Comparison of ENCODE assay signal across 1 cellular context in genomic region chr7:100693312-100694195, GRCh38.
TF ChIP-seq lines count a peak whose summit lies in the region.

No MANE protein-coding gene starts in this region.

TF ChIP-seq in K562, 482 proteins besides CTCF, POLR2A, EP300 and RAD21 (continues in another document):
- no peak for TF ChIP-seq EP400 (IDR thresholded peaks at IDR 0.05)
- TF ChIP-seq RAD51 (IDR thresholded peaks at IDR 0.05; ENCODE audit: borderline replicate concordance, low read depth), result no peak
- TF ChIP-seq, protein P1, sequence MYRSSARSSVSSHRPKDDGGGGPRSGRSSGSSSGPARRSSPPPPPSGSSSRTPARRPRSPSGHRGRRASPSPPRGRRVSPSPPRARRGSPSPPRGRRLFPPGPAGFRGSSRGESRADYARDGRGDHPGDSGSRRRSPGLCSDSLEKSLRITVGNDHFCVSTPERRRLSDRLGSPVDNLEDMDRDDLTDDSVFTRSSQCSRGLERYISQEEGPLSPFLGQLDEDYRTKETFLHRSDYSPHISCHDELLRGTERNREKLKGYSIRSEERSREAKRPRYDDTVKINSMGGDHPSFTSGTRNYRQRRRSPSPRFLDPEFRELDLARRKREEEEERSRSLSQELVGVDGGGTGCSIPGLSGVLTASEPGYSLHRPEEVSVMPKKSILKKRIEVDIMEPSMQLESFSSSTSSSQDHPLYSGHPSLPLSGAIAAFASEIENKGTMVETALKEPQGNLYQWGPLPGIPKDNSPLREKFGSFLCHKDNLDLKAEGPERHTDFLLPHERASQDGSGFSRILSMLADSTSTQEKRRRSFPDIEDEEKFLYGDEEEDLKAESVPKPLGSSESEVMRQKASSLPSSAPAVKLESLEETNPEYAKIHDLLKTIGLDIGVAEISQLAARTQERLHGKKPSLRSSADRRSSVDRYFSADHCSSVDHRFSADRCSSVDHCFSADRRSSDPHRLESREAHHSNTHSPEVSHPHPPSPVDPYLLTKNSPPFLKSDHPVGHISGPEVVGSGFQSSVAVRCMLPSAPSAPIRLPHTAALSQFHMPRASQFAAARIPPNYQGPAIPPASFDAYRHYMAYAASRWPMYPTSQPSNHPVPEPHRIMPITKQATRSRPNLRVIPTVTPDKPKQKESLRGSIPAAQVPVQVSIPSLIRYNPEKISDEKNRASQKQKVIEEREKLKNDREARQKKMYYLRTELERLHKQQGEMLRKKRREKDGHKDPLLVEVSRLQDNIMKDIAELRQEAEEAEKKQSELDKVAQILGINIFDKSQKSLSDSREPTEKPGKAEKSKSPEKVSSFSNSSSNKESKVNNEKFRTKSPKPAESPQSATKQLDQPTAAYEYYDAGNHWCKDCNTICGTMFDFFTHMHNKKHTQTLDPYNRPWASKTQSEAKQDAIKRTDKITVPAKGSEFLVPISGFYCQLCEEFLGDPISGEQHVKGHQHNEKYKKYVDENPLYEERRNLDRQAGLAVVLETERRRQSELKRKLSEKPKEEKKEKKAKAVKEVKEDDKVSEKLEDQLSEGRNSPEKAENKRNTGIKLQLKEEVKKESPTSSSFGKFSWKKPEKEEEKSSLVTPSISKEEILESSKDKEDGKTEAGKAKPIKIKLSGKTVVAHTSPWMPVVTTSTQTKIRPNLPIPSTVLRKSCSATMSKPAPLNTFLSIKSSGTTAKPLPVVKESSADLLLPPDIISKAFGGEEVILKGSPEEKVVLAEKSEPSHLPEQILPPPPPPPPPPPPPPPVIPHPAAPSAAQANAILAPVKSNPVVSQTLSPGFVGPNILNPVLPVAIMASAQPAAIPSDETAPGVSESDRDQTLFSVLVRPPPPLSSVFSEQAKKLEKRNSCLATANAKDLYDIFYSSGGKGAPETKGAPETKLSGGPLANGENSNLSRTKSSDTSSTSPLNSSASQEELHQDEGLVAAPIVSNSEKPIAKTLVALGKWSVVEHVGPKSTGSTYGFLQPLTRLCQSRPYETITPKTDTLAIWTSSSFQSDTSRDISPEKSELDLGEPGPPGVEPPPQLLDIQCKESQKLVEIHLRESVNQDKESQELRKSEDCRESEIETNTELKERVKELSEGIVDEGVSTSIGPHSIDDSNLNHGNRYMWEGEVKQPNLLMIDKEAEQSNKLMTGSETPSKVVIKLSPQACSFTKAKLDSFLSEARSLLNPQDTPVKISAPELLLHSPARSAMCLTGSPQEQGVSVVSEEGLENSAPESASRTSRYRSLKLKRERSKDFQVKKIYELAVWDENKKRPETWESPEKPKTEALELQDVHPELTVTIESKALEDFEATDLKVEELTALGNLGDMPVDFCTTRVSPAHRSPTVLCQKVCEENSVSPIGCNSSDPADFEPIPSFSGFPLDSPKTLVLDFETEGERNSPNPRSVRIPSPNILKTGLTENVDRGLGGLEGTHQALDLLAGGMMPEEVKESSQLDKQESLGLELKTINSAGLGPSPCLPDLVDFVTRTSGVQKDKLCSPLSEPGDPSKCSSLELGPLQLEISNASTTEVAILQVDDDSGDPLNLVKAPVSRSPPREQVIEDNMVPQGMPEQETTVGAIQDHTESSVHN (IDR thresholded peaks at IDR 0.05; ENCODE audit: borderline replicate concordance in 1 of 2, low read depth in 1 of 2), result no peak
- TF ChIP-seq ZNF197 (CRISPR knock-in tag; IDR thresholded peaks at IDR 0.05; ENCODE audit: low read depth), result no peak
- TF ChIP-seq, protein P2, sequence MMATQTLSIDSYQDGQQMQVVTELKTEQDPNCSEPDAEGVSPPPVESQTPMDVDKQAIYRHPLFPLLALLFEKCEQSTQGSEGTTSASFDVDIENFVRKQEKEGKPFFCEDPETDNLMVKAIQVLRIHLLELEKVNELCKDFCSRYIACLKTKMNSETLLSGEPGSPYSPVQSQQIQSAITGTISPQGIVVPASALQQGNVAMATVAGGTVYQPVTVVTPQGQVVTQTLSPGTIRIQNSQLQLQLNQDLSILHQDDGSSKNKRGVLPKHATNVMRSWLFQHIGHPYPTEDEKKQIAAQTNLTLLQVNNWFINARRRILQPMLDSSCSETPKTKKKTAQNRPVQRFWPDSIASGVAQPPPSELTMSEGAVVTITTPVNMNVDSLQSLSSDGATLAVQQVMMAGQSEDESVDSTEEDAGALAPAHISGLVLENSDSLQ (IDR thresholded peaks at IDR 0.05), result no peak
- no peak for TF ChIP-seq KLF6 (CRISPR knock-in tag; IDR thresholded peaks at IDR 0.05; ENCODE audit: borderline replicate concordance)
- TF ChIP-seq FUS (optimal IDR thresholded peaks at IDR 0.05; ENCODE audit: low read depth, low read length), result peak; percentile 51
- TF ChIP-seq EHMT2 (IDR thresholded peaks at IDR 0.05), result no peak
- TF ChIP-seq MCM3 (IDR thresholded peaks at IDR 0.05), result no peak
- TF ChIP-seq TFE3 (CRISPR knock-in tag; IDR thresholded peaks at IDR 0.05), result no peak
- no peak for TF ChIP-seq HCFC1 (IDR thresholded peaks at IDR 0.05; ENCODE audit: low read depth, low read length)
- peak; percentile 75 for TF ChIP-seq RBFOX2 (IDR thresholded peaks at IDR 0.05; ENCODE audit: low read depth, low read length)
- no peak for TF ChIP-seq PCBP2 (IDR thresholded peaks at IDR 0.05; ENCODE audit: low read depth, low read length, poor library complexity, severe bottlenecking)
- TF ChIP-seq IFI16 (CRISPR knock-in tag; IDR thresholded peaks at IDR 0.05), result no peak
- peak; percentile 64 for TF ChIP-seq RBBP5 (IDR thresholded peaks at IDR 0.05; ENCODE audit: borderline replicate concordance, insufficient read depth, low read length, poor library complexity, severe bottlenecking)
- TF ChIP-seq NCOR1 (IDR thresholded peaks at IDR 0.05), result no peak
- no peak for TF ChIP-seq ZNF23 (CRISPR knock-in tag; IDR thresholded peaks at IDR 0.05)
- TF ChIP-seq CBFB (CRISPR knock-in tag; IDR thresholded peaks at IDR 0.05), result no peak
- no peak for TF ChIP-seq ZNF324 (CRISPR knock-in tag; IDR thresholded peaks at IDR 0.05)
- peak; percentile 67; the same call in 1 of the 2 replicates for TF ChIP-seq GATAD2B (IDR thresholded peaks at IDR 0.05; ENCODE audit: borderline replicate concordance)
- 0 out of 2 replicates have a peak, but pooled peaks have one; percentile 64 for TF ChIP-seq KAT7 (CRISPR knock-in tag; IDR thresholded peaks at IDR 0.05; ENCODE audit: borderline replicate concordance)
- no peak for TF ChIP-seq E4F1 (CRISPR knock-in tag; IDR thresholded peaks at IDR 0.05; ENCODE audit: borderline replicate concordance)
- no peak for TF ChIP-seq CCAR2 (IDR thresholded peaks at IDR 0.05; ENCODE audit: low read depth, low read length)
- TF ChIP-seq, protein P3, sequence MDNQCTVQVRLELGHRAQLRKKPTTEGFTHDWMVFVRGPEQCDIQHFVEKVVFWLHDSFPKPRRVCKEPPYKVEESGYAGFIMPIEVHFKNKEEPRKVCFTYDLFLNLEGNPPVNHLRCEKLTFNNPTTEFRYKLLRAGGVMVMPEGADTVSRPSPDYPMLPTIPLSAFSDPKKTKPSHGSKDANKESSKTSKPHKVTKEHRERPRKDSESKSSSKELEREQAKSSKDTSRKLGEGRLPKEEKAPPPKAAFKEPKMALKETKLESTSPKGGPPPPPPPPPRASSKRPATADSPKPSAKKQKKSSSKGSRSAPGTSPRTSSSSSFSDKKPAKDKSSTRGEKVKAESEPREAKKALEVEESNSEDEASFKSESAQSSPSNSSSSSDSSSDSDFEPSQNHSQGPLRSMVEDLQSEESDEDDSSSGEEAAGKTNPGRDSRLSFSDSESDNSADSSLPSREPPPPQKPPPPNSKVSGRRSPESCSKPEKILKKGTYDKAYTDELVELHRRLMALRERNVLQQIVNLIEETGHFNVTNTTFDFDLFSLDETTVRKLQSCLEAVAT (IDR thresholded peaks at IDR 0.05), result 0 out of 4 replicates have a peak, but pooled peaks of 1 of the 2 experiments have one; percentile 14
- TF ChIP-seq ZBTB26 (CRISPR knock-in tag; IDR thresholded peaks at IDR 0.05), result no peak
- TF ChIP-seq TAF1 (IDR thresholded peaks at IDR 0.05; ENCODE audit: control insufficient read depth, extremely low read depth, insufficient read depth, low read length, severe bottlenecking), result peak; percentile 29
- no peak for TF ChIP-seq ZNF830 (CRISPR knock-in tag; IDR thresholded peaks at IDR 0.05)
- TF ChIP-seq, protein P4, sequence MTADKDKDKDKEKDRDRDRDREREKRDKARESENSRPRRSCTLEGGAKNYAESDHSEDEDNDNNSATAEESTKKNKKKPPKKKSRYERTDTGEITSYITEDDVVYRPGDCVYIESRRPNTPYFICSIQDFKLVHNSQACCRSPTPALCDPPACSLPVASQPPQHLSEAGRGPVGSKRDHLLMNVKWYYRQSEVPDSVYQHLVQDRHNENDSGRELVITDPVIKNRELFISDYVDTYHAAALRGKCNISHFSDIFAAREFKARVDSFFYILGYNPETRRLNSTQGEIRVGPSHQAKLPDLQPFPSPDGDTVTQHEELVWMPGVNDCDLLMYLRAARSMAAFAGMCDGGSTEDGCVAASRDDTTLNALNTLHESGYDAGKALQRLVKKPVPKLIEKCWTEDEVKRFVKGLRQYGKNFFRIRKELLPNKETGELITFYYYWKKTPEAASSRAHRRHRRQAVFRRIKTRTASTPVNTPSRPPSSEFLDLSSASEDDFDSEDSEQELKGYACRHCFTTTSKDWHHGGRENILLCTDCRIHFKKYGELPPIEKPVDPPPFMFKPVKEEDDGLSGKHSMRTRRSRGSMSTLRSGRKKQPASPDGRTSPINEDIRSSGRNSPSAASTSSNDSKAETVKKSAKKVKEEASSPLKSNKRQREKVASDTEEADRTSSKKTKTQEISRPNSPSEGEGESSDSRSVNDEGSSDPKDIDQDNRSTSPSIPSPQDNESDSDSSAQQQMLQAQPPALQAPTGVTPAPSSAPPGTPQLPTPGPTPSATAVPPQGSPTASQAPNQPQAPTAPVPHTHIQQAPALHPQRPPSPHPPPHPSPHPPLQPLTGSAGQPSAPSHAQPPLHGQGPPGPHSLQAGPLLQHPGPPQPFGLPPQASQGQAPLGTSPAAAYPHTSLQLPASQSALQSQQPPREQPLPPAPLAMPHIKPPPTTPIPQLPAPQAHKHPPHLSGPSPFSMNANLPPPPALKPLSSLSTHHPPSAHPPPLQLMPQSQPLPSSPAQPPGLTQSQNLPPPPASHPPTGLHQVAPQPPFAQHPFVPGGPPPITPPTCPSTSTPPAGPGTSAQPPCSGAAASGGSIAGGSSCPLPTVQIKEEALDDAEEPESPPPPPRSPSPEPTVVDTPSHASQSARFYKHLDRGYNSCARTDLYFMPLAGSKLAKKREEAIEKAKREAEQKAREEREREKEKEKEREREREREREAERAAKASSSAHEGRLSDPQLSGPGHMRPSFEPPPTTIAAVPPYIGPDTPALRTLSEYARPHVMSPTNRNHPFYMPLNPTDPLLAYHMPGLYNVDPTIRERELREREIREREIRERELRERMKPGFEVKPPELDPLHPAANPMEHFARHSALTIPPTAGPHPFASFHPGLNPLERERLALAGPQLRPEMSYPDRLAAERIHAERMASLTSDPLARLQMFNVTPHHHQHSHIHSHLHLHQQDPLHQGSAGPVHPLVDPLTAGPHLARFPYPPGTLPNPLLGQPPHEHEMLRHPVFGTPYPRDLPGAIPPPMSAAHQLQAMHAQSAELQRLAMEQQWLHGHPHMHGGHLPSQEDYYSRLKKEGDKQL (CRISPR knock-in tag; IDR thresholded peaks at IDR 0.05; ENCODE audit: borderline replicate concordance), result 0 out of 2 replicates have a peak, but pooled peaks have one; percentile 56
- TF ChIP-seq POLR3G (IDR thresholded peaks at IDR 0.05; ENCODE audit: extremely low read depth, insufficient read length, insufficient replicate concordance), result no peak
- no peak for TF ChIP-seq CREBBP (IDR thresholded peaks at IDR 0.05; ENCODE audit: low read depth, low read length)
- no peak for TF ChIP-seq HDGF (IDR thresholded peaks at IDR 0.05)
- TF ChIP-seq EGR1 (conservative IDR thresholded peaks at IDR 0.05), result peak; percentile 67
- TF ChIP-seq GABPB1 (CRISPR knock-in tag; IDR thresholded peaks at IDR 0.05), result no peak
- TF ChIP-seq TFAP4 (CRISPR knock-in tag; IDR thresholded peaks at IDR 0.05; ENCODE audit: borderline replicate concordance), result 0 out of 2 replicates have a peak, but pooled peaks have one; percentile 16
- TF ChIP-seq NR1H2 (CRISPR knock-in tag; IDR thresholded peaks at IDR 0.05), result no peak
- TF ChIP-seq L3MBTL2 (IDR thresholded peaks at IDR 0.05), result 0 out of 2 replicates have a peak, but pooled peaks have one; percentile 10
- TF ChIP-seq KLF13 (tag; IDR thresholded peaks at IDR 0.05; ENCODE audit: borderline replicate concordance, low read depth), result no peak
- no peak for TF ChIP-seq ETV1 (tag; conservative IDR thresholded peaks at IDR 0.05; ENCODE audit: low read depth)
- no peak for TF ChIP-seq NFRKB (IDR thresholded peaks at IDR 0.05; ENCODE audit: low read depth)
